In the genomic region with DNA sequence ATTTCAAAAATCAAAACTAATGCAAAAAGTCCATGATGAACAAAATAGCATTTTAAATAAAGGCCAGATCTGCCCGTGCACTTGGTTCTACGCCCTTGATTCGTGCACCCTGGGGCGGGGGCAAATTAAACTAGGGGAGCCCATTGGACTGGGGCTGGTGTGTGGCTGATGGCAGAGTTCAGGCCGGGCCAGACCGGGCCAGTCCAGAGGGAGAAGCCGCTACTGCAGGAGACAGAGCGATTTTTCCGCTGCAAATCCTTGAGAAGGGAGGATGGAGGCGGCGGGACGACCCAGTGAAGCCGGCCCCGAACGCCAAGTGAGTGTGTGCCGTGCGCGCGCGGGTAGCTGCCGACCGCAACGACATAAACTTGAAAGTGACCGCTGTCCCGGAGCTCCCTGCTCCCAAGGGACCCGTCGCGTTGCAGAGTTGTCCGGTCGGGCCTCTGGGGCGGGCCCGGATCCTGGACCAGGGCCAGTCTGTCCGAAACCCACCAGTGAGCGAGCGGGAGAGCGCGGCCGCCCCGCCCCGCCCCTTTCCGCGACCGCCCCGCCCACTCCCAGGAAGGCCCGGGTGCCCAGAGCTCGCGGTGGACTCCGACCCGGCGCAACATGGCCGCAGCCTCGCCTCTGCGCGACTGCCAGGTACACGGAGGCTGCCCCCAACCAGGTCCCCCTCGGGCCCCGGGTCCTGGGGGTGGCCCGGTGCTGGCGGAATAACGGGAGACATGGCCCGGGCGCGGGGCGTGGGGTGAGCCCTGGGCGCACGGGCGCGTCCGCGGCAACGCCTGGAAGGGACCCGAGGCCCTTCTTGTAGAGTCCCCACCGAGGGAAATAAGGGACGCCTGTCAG, we compare ENCODE assay signal across 8 cellular contexts. TPM values are rescaled to one million over a fixed set of nuclear protein-coding genes. Genes with fewer than 3 reads are reported as not detected.
DNase-seq lines count a peak whose midpoint lies in the region; ATAC-seq, FAIRE-seq and TF ChIP-seq lines count a peak whose summit lies in the region.

TSS of gene TTC38 (plus strand) at position 578 of the 849 bp plus-strand sequence. CDS start at position 610, 32 bp downstream.

- no peaks in the 10 kb centered on the region for H3K36me3 Mint-ChIP-seq in activated T-cell treated with anti-CD3 and anti-CD28 coated beads, Interleukin-2, amount 50 U/mL, for 4 hours (ENCODE audit: insufficient read depth)

- no peaks in the 10 kb centered on the region for H3K9me3 Mint-ChIP-seq in activated T-cell treated with anti-CD3 and anti-CD28 coated beads, Interleukin-2, amount 50 U/mL, for 4 hours
- H3K9me3 Mint-ChIP-seq in stimulated activated naive CD8-positive, alpha-beta T cell treated with anti-CD3 and anti-CD28 coated beads, Interleukin-15, amount 100 ng/mL, for 72 hours, result peaks cover 10 to 14% of the 10 kb centered on the region in 2 donors

- H3K27ac Mint-ChIP-seq in stimulated activated naive CD8-positive, alpha-beta T cell treated with anti-CD3 and anti-CD28 coated beads, Interleukin-15, amount 100 ng/mL, for 72 hours, result peak within 1 kb of the TSS; percentile 80 to 90

- H3K36me3 ChIP-seq in OCI-LY1 (ENCODE audit: insufficient read depth, low read length), result no peaks in the 10 kb centered on the region; the same call in 1 of the 2 replicates

- no peak for TF ChIP-seq POLR2A in GM12891 (IDR thresholded peaks at IDR 0.05; ENCODE audit: low read depth, low read length)

- no peaks in the 10 kb centered on the region for H3K79me2 ChIP-seq in OCI-LY1 (ENCODE audit: insufficient read depth, low read length)

- no peak within 1 kb of the TSS for H2AFZ ChIP-seq in OCI-LY1 (ENCODE audit: low read length)

- peak; percentile 62 for ATAC-seq in HG03095 (IDR thresholded peaks at IDR 0.05; ENCODE audit: unreplicated experiment)
- peak; percentile 77 to 89 for ATAC-seq in activated T-cell treated with anti-CD3 and anti-CD28 coated beads, Interleukin-2, amount 50 U/mL, for 4 hours
- peak; percentile 86 for ATAC-seq in stimulated activated naive CD8-positive, alpha-beta T cell treated with anti-CD3 and anti-CD28 coated beads, Interleukin-15, amount 100 ng/mL, for 72 hours

- no peaks in the 10 kb centered on the region for H4K20me1 ChIP-seq in OCI-LY1 (ENCODE audit: insufficient read depth, low read length)

- peak within 1 kb of the TSS; percentile 54 for H3K4me2 ChIP-seq in OCI-LY1 (ENCODE audit: low read length)

- peak; percentile 90 for DNase-seq in GM12891 (ENCODE audit: insufficient read length, low spot score)
- peak; percentile 26 for DNase-seq in activated T-cell treated with anti-CD3 and anti-CD28 coated beads, Interleukin-2, amount 50 U/mL, for 4 hours
- DNase-seq in epithelial cell of proximal tubule (ENCODE audit: low read depth), result no peak
- DNase-seq in midbrain (lab: John Stamatoyannopoulos, UW), result peak; percentile 85
- peak; percentile 48 to 50 for DNase-seq in stimulated activated naive CD8-positive, alpha-beta T cell treated with anti-CD3 and anti-CD28 coated beads, Interleukin-15, amount 100 ng/mL, for 72 hours

- no peaks in the 10 kb centered on the region for H3F3A ChIP-seq in OCI-LY1 (ENCODE audit: insufficient read depth, low read length)

- H3K4me1 ChIP-seq in OCI-LY1 (ENCODE audit: insufficient read depth, low read length, severe bottlenecking), result peaks cover 6% of the 10 kb centered on the region

- peaks cover 19% of the 10 kb centered on the region for H3K4me1 Mint-ChIP-seq in activated T-cell treated with anti-CD3 and anti-CD28 coated beads, Interleukin-2, amount 50 U/mL, for 4 hours (ENCODE audit: low read depth)
- H3K4me1 Mint-ChIP-seq in stimulated activated naive CD8-positive, alpha-beta T cell treated with anti-CD3 and anti-CD28 coated beads, Interleukin-15, amount 100 ng/mL, for 72 hours, result peaks cover 21% of the 10 kb centered on the region

- H3K9me2 ChIP-seq in OCI-LY1 (ENCODE audit: low read depth, low read length), result no peaks in the 10 kb centered on the region

- peaks cover 7% of the 10 kb centered on the region; the same call in 1 of the 2 replicates for H3K9me3 ChIP-seq in OCI-LY1 (ENCODE audit: low read length)

- peak; percentile 84 for FAIRE-seq in GM12891 (lab: Jason Lieb, UNC)

- peak within 1 kb of the TSS; percentile 12; the same call in 1 of the 2 replicates for H3K9ac ChIP-seq in OCI-LY1 (ENCODE audit: low read length)

- peaks cover 25% of the 10 kb centered on the region for H3K27me3 Mint-ChIP-seq in activated T-cell treated with anti-CD3 and anti-CD28 coated beads, Interleukin-2, amount 50 U/mL, for 4 hours (ENCODE audit: low read depth)
- peaks cover 49% of the 10 kb centered on the region for H3K27me3 Mint-ChIP-seq in stimulated activated naive CD8-positive, alpha-beta T cell treated with anti-CD3 and anti-CD28 coated beads, Interleukin-15, amount 100 ng/mL, for 72 hours

- H3K4me3 ChIP-seq in OCI-LY1 (ENCODE audit: low read depth, low read length, poor library complexity, severe bottlenecking), result peak within 1 kb of the TSS; percentile 58
- peak within 1 kb of the TSS; percentile 97 for H3K4me3 ChIP-seq in epithelial cell of proximal tubule (ENCODE audit: low read depth, low read length)

- H3K27me3 ChIP-seq in OCI-LY1 (ENCODE audit: insufficient read depth, low read length), result peaks cover 7% of the 10 kb centered on the region

- H3K27ac ChIP-seq in 22Rv1 (peak within 1 kb of the TSS; percentile 80), OCI-LY1 (ENCODE audit: low read depth, low read length, poor library complexity, severe bottlenecking) (no peak within 1 kb of the TSS)

- peak within 1 kb of the TSS; percentile 88 for H3K4me3 Mint-ChIP-seq in activated T-cell treated with anti-CD3 and anti-CD28 coated beads, Interleukin-2, amount 50 U/mL, for 4 hours
- H3K4me3 Mint-ChIP-seq in stimulated activated naive CD8-positive, alpha-beta T cell treated with anti-CD3 and anti-CD28 coated beads, Interleukin-15, amount 100 ng/mL, for 72 hours, result peak within 1 kb of the TSS; percentile 88 to 93

- TF ChIP-seq CTCF in 22Rv1 (IDR thresholded peaks at IDR 0.05), result no peak
- no peak for TF ChIP-seq CTCF in OCI-LY1 (IDR thresholded peaks at IDR 0.05; ENCODE audit: low read length)
- TF ChIP-seq CTCF in epithelial cell of proximal tubule (conservative IDR thresholded peaks at IDR 0.05; ENCODE audit: low read depth, low read length), result no peak

TF ChIP-seq in GM12891, 5 proteins besides CTCF, POLR2A, EP300 and RAD21:
- no peak for TF ChIP-seq TAF1 (IDR thresholded peaks at IDR 0.05; ENCODE audit: low read depth, low read length)
- no peak for TF ChIP-seq SPI1 (IDR thresholded peaks at IDR 0.05; ENCODE audit: low read depth, low read length)
- TF ChIP-seq POU2F2 (IDR thresholded peaks at IDR 0.05; ENCODE audit: low read depth, low read length), result no peak
- no peak for TF ChIP-seq PAX5 (IDR thresholded peaks at IDR 0.05; ENCODE audit: insufficient read depth, low read length, severe bottlenecking)
- no peak for TF ChIP-seq POLR2AphosphoS5 (IDR thresholded peaks at IDR 0.05; ENCODE audit: low read depth, low read length)

RNA-seq across cellular contexts. Expression of gene TTC38, which starts in this region (rescaled TPM):
- polyA plus RNA-seq in GM12891 (2012; ENCODE audit: low read depth, missing spikeins), result 17.4 TPM
- total RNA-seq in activated T-cell treated with anti-CD3 and anti-CD28 coated beads, Interleukin-2, amount 50 U/mL, for 4 hours, result 1 to 10 TPM; 5.5 to 6.0 (median 6.0) TPM
- 45.4 and 60.7 TPM in 2 replicates for total RNA-seq in epithelial cell of proximal tubule
